ENCODE assay signal across 8 cellular contexts in genomic region chrX:47643926-47644325, GRCh38. TPM values are rescaled to one million over a fixed set of nuclear protein-coding genes. Genes with fewer than 3 reads are reported as not detected.
DNase-seq lines count a peak whose midpoint lies in the region; ATAC-seq, FAIRE-seq and TF ChIP-seq lines count a peak whose summit lies in the region.

No MANE protein-coding gene starts in this region.

- POLR2A ChIA-PET in GM12878 (lab: Charles Lee): interaction anchor here (1.0 to 1.6 kb wide), 3 partner anchors 10 to 15 kb away, joined by 4 to 6 read pairs (median 6); no protein-coding TSS in a partner anchor

- H3K27me3 ChIP-seq in H9 (ENCODE audit: insufficient read depth, low read length): no peaks in the 10 kb centered on the region
- H3K27me3 ChIP-seq in GM12878 (replicated peaks in 1 of 2; ENCODE audit: control insufficient read depth in 2 of 2, insufficient read depth in 2 of 2, low read length in 1 of 2): no peaks in the 10 kb centered on the region
- no peaks in the 10 kb centered on the region for H3K27me3 ChIP-seq in kidney epithelial cell (ENCODE audit: control insufficient read depth, insufficient read depth, low read length)

- H2AK5ac ChIP-seq in H9 (ENCODE audit: insufficient read length, low read length): no peak overlapping the region

- H3K4me1 ChIP-seq in H9 (ENCODE audit: insufficient read depth, low read length) (no peaks in the 10 kb centered on the region), GM12878 (ENCODE audit: control insufficient read depth, insufficient read depth, low read length) (no peaks in the 10 kb centered on the region; the same call in 1 of the 2 replicates)

- H3K27me3 Mint-ChIP-seq in H9 (ENCODE audit: low read depth): no peaks in the 10 kb centered on the region; the same call in none of the 2 replicates
- no peaks in the 10 kb centered on the region for H3K27me3 Mint-ChIP-seq in activated T-helper 1 cell treated with anti-CD3 and anti-CD28 coated beads, Interleukin-12 subunit alpha, Interleukin-12 subunit beta, Interleukin-2, Interleukin-4 antibody, amounts not matched to agents 30 ng/mL and 10 ng/mL and 1 ng/mL, durations not matched to agents 14 hours and 24 hours and 36 hours (ENCODE audit: insufficient read depth)

- peaks cover 81 to 87% of the 10 kb centered on the region in 2 experiments for H3K9me3 Mint-ChIP-seq in H9
- peaks cover 10% of the 10 kb centered on the region for H3K9me3 Mint-ChIP-seq in activated T-helper 1 cell treated with anti-CD3 and anti-CD28 coated beads, Interleukin-12 subunit alpha, Interleukin-12 subunit beta, Interleukin-2, Interleukin-4 antibody, amounts not matched to agents 30 ng/mL and 10 ng/mL and 1 ng/mL, durations not matched to agents 14 hours and 24 hours and 36 hours

- H4K8ac ChIP-seq in H9 (replicated peaks; ENCODE audit: insufficient read length, low read depth, low read length): no peak overlapping the region

- intact Hi-C loops in GM12878 (cut with micrococcal nuclease; ENCODE audit: unreplicated experiment): loop anchor here (2.0 kb wide), 2 partner anchors 81 to 453 kb away; no protein-coding TSS in a partner anchor
- intact Hi-C loops in activated T-helper 1 cell treated with anti-CD3 and anti-CD28 coated beads, Interleukin-12 subunit alpha, Interleukin-12 subunit beta, Interleukin-2, Interleukin-4 antibody, amounts not matched to agents 30 ng/mL and 10 ng/mL and 1 ng/mL, durations not matched to agents 14 hours and 24 hours and 36 hours (cut with micrococcal nuclease): no loop called here

- H4K5ac ChIP-seq in H9 (ENCODE audit: insufficient read length, low read depth, low read length): no peak overlapping the region

- peak; percentile 50 for TF ChIP-seq RAD21 in GM12878 (IDR thresholded peaks at IDR 0.05; ENCODE audit: insufficient read depth, low read depth, low read length)

- DNase-seq in AG09319 (ENCODE audit: extremely low read depth, low read depth) (no peak), H9 (no peak), GM12878 (ENCODE audit: low read depth, low spot score) (no peak), kidney epithelial cell (ENCODE audit: low read depth) (no peak), NCI-H1436 (lab: John Stamatoyannopoulos, UW) (no peak)
- DNase-seq in activated T-helper 1 cell treated with anti-CD3 and anti-CD28 coated beads, Interleukin-12 subunit alpha, Interleukin-12 subunit beta, Interleukin-2, Interleukin-4 antibody, amounts not matched to agents 30 ng/mL and 10 ng/mL and 1 ng/mL, durations not matched to agents 14 hours and 24 hours and 36 hours (ENCODE audit: low spot score): no peak
- no peak for DNase-seq in activated T-cell treated with anti-CD3 and anti-CD28 coated beads, Interleukin-2, amount 50 U/mL, for 1 hour

- H2AFZ ChIP-seq in H9 (ENCODE audit: low read length) (no peak overlapping the region), GM12878 (ENCODE audit: control insufficient read depth, low read depth, low read length) (no peak overlapping the region)

- H3K9ac ChIP-seq in H9 (ENCODE audit: extremely low read depth, insufficient read length, low read length): no peak overlapping the region
- H3K9ac ChIP-seq in GM12878 (ENCODE audit: control insufficient read depth, insufficient read depth, low read length): no peak overlapping the region

- H2BK12ac ChIP-seq in H9 (ENCODE audit: insufficient read length, low read depth, low read length): no peak overlapping the region

- H2BK120ac ChIP-seq in H9 (ENCODE audit: low read depth, low read length, poor library complexity, severe bottlenecking): no peak overlapping the region

- FAIRE-seq in GM12878 (lab: Jason Lieb, UNC): no peak

- H3K14ac ChIP-seq in H9 (ENCODE audit: insufficient read depth, low read length): no peak overlapping the region

- H3K36me3 ChIP-seq in GM12878 (ENCODE audit: control insufficient read depth in 2 of 2, insufficient read depth in 2 of 2, low read length in 1 of 2) (peaks cover 0 to 5% of the 10 kb centered on the region in 2 experiments; a peak in 3 of 4 replicates), kidney epithelial cell (ENCODE audit: control insufficient read depth, insufficient read depth, low read length) (no peaks in the 10 kb centered on the region)

- H3K56ac ChIP-seq in H9 (ENCODE audit: insufficient read length, low read depth, low read length): no peak overlapping the region

- H3K23ac ChIP-seq in H9 (ENCODE audit: insufficient read length, low read depth, low read length): no peak overlapping the region

- no peak for TF ChIP-seq EP300 in GM12878 (IDR thresholded peaks at IDR 0.05; ENCODE audit: borderline replicate concordance in 1 of 2, control insufficient read depth in 1 of 2, low read depth in 2 of 2, low read length in 2 of 2)

- no peak overlapping the region for H4K91ac ChIP-seq in H9 (ENCODE audit: insufficient read length, low read depth, low read length)

- TF ChIP-seq POLR2A in GM12878 (IDR thresholded peaks at IDR 0.05; ENCODE audit: low read depth, low read length): no peak

- no peaks in the 10 kb centered on the region for H3K79me2 ChIP-seq in H9 (ENCODE audit: insufficient read depth, low read length)
- peaks cover 17% of the 10 kb centered on the region for H3K79me2 ChIP-seq in GM12878 (ENCODE audit: control insufficient read depth, insufficient read depth, low read length)

- H4K20me1 ChIP-seq in H9 (ENCODE audit: control insufficient read depth, insufficient read depth, insufficient read length): no peaks in the 10 kb centered on the region
- H4K20me1 ChIP-seq in GM12878 (ENCODE audit: control insufficient read depth, insufficient read depth): no peaks in the 10 kb centered on the region

- H3K27ac Mint-ChIP-seq in H9: no peak overlapping the region; a peak in 1 of 7 replicates
- H3K27ac Mint-ChIP-seq in activated T-helper 1 cell treated with anti-CD3 and anti-CD28 coated beads, Interleukin-12 subunit alpha, Interleukin-12 subunit beta, Interleukin-2, Interleukin-4 antibody, amounts not matched to agents 30 ng/mL and 10 ng/mL and 1 ng/mL, durations not matched to agents 14 hours and 24 hours and 36 hours: no peak overlapping the region

- H2BK5ac ChIP-seq in H9 (ENCODE audit: insufficient read length, low read length): no peak overlapping the region

- ATAC-seq in GM12878 (peak; percentile 62), GM19397 (IDR thresholded peaks at IDR 0.05; ENCODE audit: unreplicated experiment) (no peak)

- WGBS in H9 (ENCODE audit: extremely low coverage, insufficient read length, low lambda C conversion rate): no CpG with 5 or more reads among the region's 2 CpGs
- 25% methylated on average over 2 of the region's 2 CpGs for WGBS in GM12878 (ENCODE audit: insufficient coverage, insufficient replicate concordance, low lambda C conversion rate, missing lambda C conversion rate)

- peaks cover 8 to 12% of the 10 kb centered on the region in 2 experiments for H3K4me1 Mint-ChIP-seq in H9
- peaks cover 43% of the 10 kb centered on the region for H3K4me1 Mint-ChIP-seq in activated T-helper 1 cell treated with anti-CD3 and anti-CD28 coated beads, Interleukin-12 subunit alpha, Interleukin-12 subunit beta, Interleukin-2, Interleukin-4 antibody, amounts not matched to agents 30 ng/mL and 10 ng/mL and 1 ng/mL, durations not matched to agents 14 hours and 24 hours and 36 hours (ENCODE audit: low read depth)

- in situ Hi-C loops in GM12878 (cut with MboI): loop anchor here (10.0 kb wide), 2 partner anchors 79 to 429 kb away; partner anchors contain the start of genes ARAF and CDK16

- SMC1A ChIA-PET in GM12878 (lab: Charles Lee; ENCODE audit: uncharacterized antibody, unreplicated experiment): interaction anchor here (0.6 to 2.0 kb wide), 8 partner anchors 10 to 104 kb away, joined by 3 to 9 read pairs (median 4); partner anchors contain the start of genes CFP and TIMP1

- H3K27ac ChIP-seq in H9 (ENCODE audit: insufficient read length, low read depth, low read length): no peak overlapping the region
- H3K27ac ChIP-seq in GM12878 (ENCODE audit: control insufficient read depth, insufficient read depth): no peak overlapping the region

- CTCF ChIA-PET in GM12878 (lab: Yijun Ruan, JAX): interaction anchor here (0.8 to 3.4 kb wide), 20 partner anchors 12 to 157 kb away, joined by 3 to 16 read pairs (median 4); partner anchors contain the start of gene CFP

- BruUV-seq in GM12878 (replicated peaks; lab: Mats Ljungman, UMichigan): no TSS peak

- no peak overlapping the region for H3K18ac ChIP-seq in H9 (ENCODE audit: insufficient read length, low read depth, low read length)

- H3K4me3 Mint-ChIP-seq in H9: no peak overlapping the region
- no peak overlapping the region for H3K4me3 Mint-ChIP-seq in activated T-helper 1 cell treated with anti-CD3 and anti-CD28 coated beads, Interleukin-12 subunit alpha, Interleukin-12 subunit beta, Interleukin-2, Interleukin-4 antibody, amounts not matched to agents 30 ng/mL and 10 ng/mL and 1 ng/mL, durations not matched to agents 14 hours and 24 hours and 36 hours

- no peak overlapping the region for H3K4ac ChIP-seq in H9 (ENCODE audit: low read depth, low read length)

- H3K79me1 ChIP-seq in H9 (ENCODE audit: insufficient read depth, low read depth, low read length, poor library complexity, severe bottlenecking): peaks cover 2% of the 10 kb centered on the region

- H3K23me2 ChIP-seq in H9 (ENCODE audit: insufficient read length, low read depth, low read length, poor library complexity, severe bottlenecking): no peaks in the 10 kb centered on the region

- no peak overlapping the region for H2BK20ac ChIP-seq in H9 (ENCODE audit: low read depth, low read length, poor library complexity, severe bottlenecking)

- H3K9me3 ChIP-seq in H9 (ENCODE audit: control insufficient read depth, low read depth, low read length): peaks cover 52% of the 10 kb centered on the region
- peaks cover 2% of the 10 kb centered on the region; the same call in 1 of the 3 replicates for H3K9me3 ChIP-seq in GM12878 (replicated peaks; ENCODE audit: control insufficient read depth, insufficient read depth, low read length)

- TF ChIP-seq CTCF in AG09319 (IDR thresholded peaks at IDR 0.05; ENCODE audit: low read depth, low read length) (peak; percentile 41), H9 (conservative IDR thresholded peaks at IDR 0.05) (peak; percentile 47; the same call in 2 of the 3 replicates), GM12878 (IDR thresholded peaks at IDR 0.05 in 2 of 3, conservative IDR thresholded peaks at IDR 0.05 in 1 of 3; ENCODE audit: control insufficient read depth in 2 of 3, extremely low read depth in 1 of 3, insufficient read depth in 1 of 3, low read depth in 3 of 3, low read length in 3 of 3) (peak; percentile 23 to 37 (median 29); a peak in 4 of 6 replicates), kidney epithelial cell (IDR thresholded peaks at IDR 0.05; ENCODE audit: insufficient read depth, low read length, poor library complexity, severe bottlenecking) (peak; percentile 25)

- no peak overlapping the region for H3K4me2 ChIP-seq in H9 (ENCODE audit: insufficient read depth, insufficient read length, low read length)
- H3K4me2 ChIP-seq in GM12878 (ENCODE audit: control insufficient read depth, insufficient read depth): no peak overlapping the region

- no peak overlapping the region for H3K4me3 ChIP-seq in GM12878
- no peak overlapping the region for H3K4me3 ChIP-seq in kidney epithelial cell (ENCODE audit: low read depth, low read length)

- H3K36me3 Mint-ChIP-seq in H9 (ENCODE audit: insufficient read depth in 1 of 3, low read depth in 3 of 3): peaks cover 46 to 66% (median 60%) of the 10 kb centered on the region in 3 experiments
- H3K36me3 Mint-ChIP-seq in activated T-helper 1 cell treated with anti-CD3 and anti-CD28 coated beads, Interleukin-12 subunit alpha, Interleukin-12 subunit beta, Interleukin-2, Interleukin-4 antibody, amounts not matched to agents 30 ng/mL and 10 ng/mL and 1 ng/mL, durations not matched to agents 14 hours and 24 hours and 36 hours (ENCODE audit: low read depth): peaks cover 52% of the 10 kb centered on the region

- no peak overlapping the region for H3T11ph ChIP-seq in H9 (ENCODE audit: low read length)

- H2BK15ac ChIP-seq in H9 (ENCODE audit: low read depth, low read length): no peak overlapping the region

- RAD21 ChIA-PET in GM12878 (lab: Charles Lee; ENCODE audit: unreplicated experiment): interaction anchor here (1.0 to 1.8 kb wide), 4 partner anchors 9 to 139 kb away, joined by 3 to 6 read pairs (median 4); no protein-coding TSS in a partner anchor

RNA-seq across cellular contexts. Expression of gene ELK1, which starts 6.4 kb away (rescaled TPM):
- total RNA-seq in H9 (2021) (49.2 and 49.8 TPM in 2 replicates), GM12878 (2014; rRNA removed) (34.2 and 35.8 TPM in 2 replicates), GM12878 (2014; rRNA removed; fragmentation: Illumina TruSeq; extraction: Trizol) (18.1 and 19.9 TPM in 2 replicates), GM12878 (2021) (53.2 and 55.5 TPM in 2 replicates), kidney epithelial cell (36.0 and 39.5 TPM in 2 replicates)
- 24.1 and 25.5 TPM in 2 replicates for total RNA-seq in GM12878 (2013; cell fraction: nucleolus; rRNA removed)
- 16.5 TPM for polyA plus RNA-seq in GM12878 (2011; ENCODE audit: low read depth)
- polyA plus RNA-seq in GM12878 (2011; rRNA removed) (20.2 and 30.0 TPM in 2 replicates), GM12878 (2014; fragmentation: Illumina TruSeq; extraction: Trizol) (24.6 and 36.1 TPM in 2 replicates), GM12878 (2014; fragmentation: Nextera tagmentation; extraction: Ambion mirVana) (1 to 10 TPM; 4.1 to 6.3 TPM), GM12878 (2014; rRNA removed) (29.8 and 31.1 TPM in 2 replicates), GM12878 (2016; fragmentation: Nextera tagmentation; extraction: Ambion mirVana) (10 to 100 TPM; 49.7 to 52.3 TPM)
- polyA plus RNA-seq in GM12878 (2011; cell fraction: cytosol; rRNA removed): 39.3 and 42.8 TPM in 2 replicates
- polyA plus RNA-seq in GM12878 (2011; cell fraction: nucleus; rRNA removed): 40.3 and 45.6 TPM in 2 replicates
- 44.5 and 50.1 TPM in 2 replicates for polyA plus RNA-seq in GM12878 (2012)
- 21.6 and 29.1 TPM in 2 replicates for polyA minus RNA-seq in GM12878 (2011; rRNA and poly(A)+ RNA removed)
- 17.2 and 20.5 TPM in 2 replicates for polyA minus RNA-seq in GM12878 (2011; cell fraction: cytosol; rRNA and poly(A)+ RNA removed)
- 10.4 and 16.8 TPM in 2 replicates for polyA minus RNA-seq in GM12878 (2011; cell fraction: nucleus; rRNA and poly(A)+ RNA removed)
- total RNA-seq in activated T-helper 1 cell treated with anti-CD3 and anti-CD28 coated beads, Interleukin-12 subunit alpha, Interleukin-12 subunit beta, Interleukin-2, Interleukin-4 antibody, amounts not matched to agents 30 ng/mL and 10 ng/mL and 1 ng/mL, durations not matched to agents 14 hours and 24 hours and 36 hours: 99.3 TPM in 2 replicates

RNA-seq across cellular contexts. Expression of gene CFP, which starts 14.2 kb away (rescaled TPM):
- total RNA-seq in H9 (2021) (2.3 and 2.8 TPM in 2 replicates), GM12878 (2014; rRNA removed) (8.3 and 10.1 TPM in 2 replicates), GM12878 (2014; rRNA removed; fragmentation: Illumina TruSeq; extraction: Trizol) (3.5 and 3.7 TPM in 2 replicates), GM12878 (2021) (4.9 and 7.2 TPM in 2 replicates), kidney epithelial cell (0.21 TPM in 1 of 2 replicates, not detected in the other)
- total RNA-seq in GM12878 (2013; cell fraction: nucleolus; rRNA removed): 13.9 and 14.4 TPM in 2 replicates
- 13.4 TPM for polyA plus RNA-seq in GM12878 (2011; ENCODE audit: low read depth)
- polyA plus RNA-seq in GM12878 (2011; rRNA removed) (0.42 and 1.1 TPM in 2 replicates), GM12878 (2014; fragmentation: Illumina TruSeq; extraction: Trizol) (0.36 and 2.4 TPM in 2 replicates), GM12878 (2014; fragmentation: Nextera tagmentation; extraction: Ambion mirVana) (1 to 10 TPM in 1 of 2 experiments, under 1 TPM in 1; 0.72 to 2.8 TPM), GM12878 (2014; rRNA removed) (6.5 and 8.7 TPM in 2 replicates), GM12878 (2016; fragmentation: Nextera tagmentation; extraction: Ambion mirVana) (1 to 10 TPM; 1.9 to 2.9 TPM)
- 1.2 and 1.9 TPM in 2 replicates for polyA plus RNA-seq in GM12878 (2011; cell fraction: cytosol; rRNA removed)
- polyA plus RNA-seq in GM12878 (2011; cell fraction: nucleus; rRNA removed): 3.3 and 4.9 TPM in 2 replicates
- polyA plus RNA-seq in GM12878 (2012): 14.6 and 21.8 TPM in 2 replicates
- 1.1 and 1.5 TPM in 2 replicates for polyA minus RNA-seq in GM12878 (2011; rRNA and poly(A)+ RNA removed)
- polyA minus RNA-seq in GM12878 (2011; cell fraction: cytosol; rRNA and poly(A)+ RNA removed): 0.31 and 1.5 TPM in 2 replicates
- 0.97 and 2.2 TPM in 2 replicates for polyA minus RNA-seq in GM12878 (2011; cell fraction: nucleus; rRNA and poly(A)+ RNA removed)
- total RNA-seq in activated T-helper 1 cell treated with anti-CD3 and anti-CD28 coated beads, Interleukin-12 subunit alpha, Interleukin-12 subunit beta, Interleukin-2, Interleukin-4 antibody, amounts not matched to agents 30 ng/mL and 10 ng/mL and 1 ng/mL, durations not matched to agents 14 hours and 24 hours and 36 hours: 2.3 and 4.9 TPM in 2 replicates

RNA-seq across cellular contexts. Expression of gene UXT, which starts 15.1 kb away (rescaled TPM):
- 83.0 and 95.1 TPM in 2 replicates for total RNA-seq in H9 (2021)
- 41.1 and 41.9 TPM in 2 replicates for total RNA-seq in GM12878 (2013; cell fraction: nucleolus; rRNA removed)
- total RNA-seq in GM12878 (2014; rRNA removed): 193 and 198 TPM in 2 replicates
- 151 and 170 TPM in 2 replicates for total RNA-seq in GM12878 (2014; rRNA removed; fragmentation: Illumina TruSeq; extraction: Trizol)
- 129 and 147 TPM in 2 replicates for total RNA-seq in GM12878 (2021)
- polyA plus RNA-seq in GM12878 (2011; ENCODE audit: low read depth): 584 TPM
- polyA plus RNA-seq in GM12878 (2011; rRNA removed): 173 and 243 TPM in 2 replicates
- 172 and 178 TPM in 2 replicates for polyA plus RNA-seq in GM12878 (2011; cell fraction: cytosol; rRNA removed)
- polyA plus RNA-seq in GM12878 (2011; cell fraction: nucleus; rRNA removed): 72.5 and 117 TPM in 2 replicates
- polyA plus RNA-seq in GM12878 (2012): 267 and 272 TPM in 2 replicates
- 208 and 233 TPM in 2 replicates for polyA plus RNA-seq in GM12878 (2014; fragmentation: Illumina TruSeq; extraction: Trizol)
- polyA plus RNA-seq in GM12878 (2014; fragmentation: Nextera tagmentation; extraction: Ambion mirVana): 100 to 1,000 TPM; 105 to 204 TPM
- 211 and 224 TPM in 2 replicates for polyA plus RNA-seq in GM12878 (2014; rRNA removed)
- 100 to 1,000 TPM; 229 to 245 TPM for polyA plus RNA-seq in GM12878 (2016; fragmentation: Nextera tagmentation; extraction: Ambion mirVana)
- 61.1 and 63.5 TPM in 2 replicates for polyA minus RNA-seq in GM12878 (2011; rRNA and poly(A)+ RNA removed)
- 22.7 and 22.9 TPM in 2 replicates for polyA minus RNA-seq in GM12878 (2011; cell fraction: cytosol; rRNA and poly(A)+ RNA removed)
- polyA minus RNA-seq in GM12878 (2011; cell fraction: nucleus; rRNA and poly(A)+ RNA removed): 32.8 and 39.2 TPM in 2 replicates
- total RNA-seq in kidney epithelial cell: 149 and 165 TPM in 2 replicates
- total RNA-seq in activated T-helper 1 cell treated with anti-CD3 and anti-CD28 coated beads, Interleukin-12 subunit alpha, Interleukin-12 subunit beta, Interleukin-2, Interleukin-4 antibody, amounts not matched to agents 30 ng/mL and 10 ng/mL and 1 ng/mL, durations not matched to agents 14 hours and 24 hours and 36 hours: 163 and 173 TPM in 2 replicates

RNA-seq across cellular contexts. Expression of gene SYN1, which starts 24.3 kb away (rescaled TPM):
- total RNA-seq in H9 (2021) (11.7 TPM in 2 replicates), GM12878 (2014; rRNA removed) (0.05 and 0.11 TPM in 2 replicates), GM12878 (2014; rRNA removed; fragmentation: Illumina TruSeq; extraction: Trizol) (not detected in 2 replicates), GM12878 (2021) (0.21 and 0.43 TPM in 2 replicates), kidney epithelial cell (0.62 and 1.9 TPM in 2 replicates)
- total RNA-seq in GM12878 (2013; cell fraction: nucleolus; rRNA removed): 0.31 and 2.1 TPM in 2 replicates
- polyA plus RNA-seq in GM12878 (2011; ENCODE audit: low read depth): 1.6 TPM
- polyA plus RNA-seq in GM12878 (2011; rRNA removed) (0.27 and 0.30 TPM in 2 replicates), GM12878 (2014; fragmentation: Illumina TruSeq; extraction: Trizol) (0.16 and 1.5 TPM in 2 replicates), GM12878 (2014; fragmentation: Nextera tagmentation; extraction: Ambion mirVana) (under 1 TPM in 1 of 2 experiments, not detected in 1; 0.09 TPM), GM12878 (2014; rRNA removed) (not detected in 2 replicates), GM12878 (2016; fragmentation: Nextera tagmentation; extraction: Ambion mirVana) (under 1 TPM; 0.09 to 0.57 TPM)
- 0.18 and 0.43 TPM in 2 replicates for polyA plus RNA-seq in GM12878 (2011; cell fraction: cytosol; rRNA removed)
- polyA plus RNA-seq in GM12878 (2011; cell fraction: nucleus; rRNA removed): 0.13 and 0.19 TPM in 2 replicates
- polyA plus RNA-seq in GM12878 (2012): 1.2 and 1.3 TPM in 2 replicates
- polyA minus RNA-seq in GM12878 (2011; rRNA and poly(A)+ RNA removed): 0.37 and 0.57 TPM in 2 replicates
- not detected in 2 replicates for polyA minus RNA-seq in GM12878 (2011; cell fraction: cytosol; rRNA and poly(A)+ RNA removed)
- 0.12 and 0.29 TPM in 2 replicates for polyA minus RNA-seq in GM12878 (2011; cell fraction: nucleus; rRNA and poly(A)+ RNA removed)
- 0.21 and 0.22 TPM in 2 replicates for total RNA-seq in activated T-helper 1 cell treated with anti-CD3 and anti-CD28 coated beads, Interleukin-12 subunit alpha, Interleukin-12 subunit beta, Interleukin-2, Interleukin-4 antibody, amounts not matched to agents 30 ng/mL and 10 ng/mL and 1 ng/mL, durations not matched to agents 14 hours and 24 hours and 36 hours
